ENCODE assay signal across 27 cellular contexts in genomic region chr21:40177979-40178378, GRCh38.
"Had no signal": no experiment of that assay in that cellular context is flagged by ENCODE, and none has a peak within 500 bp of the region (broad histone marks: within the 10 kb centered on the region; RNA-seq: fewer than 3 reads in every experiment).

No MANE protein-coding gene starts in this region.

- ATAC-seq: activated CD4-positive, CD25-positive, alpha-beta regulatory T cell treated with anti-CD3 and anti-CD28 coated beads, Interleukin-2, amount 50 U/mL, for 24 hours; activated CD8-positive, alpha-beta T cell treated with anti-CD3 and anti-CD28 coated beads, Interleukin-2, amount 10 ng/mL, durations not matched to agents 7 days and 5 days; activated naive CD8-positive, alpha-beta T cell treated with anti-CD3 and anti-CD28 coated beads, Interleukin-2, amount 50 U/mL, for 24 hours; body of pancreas; heart right ventricle; left lobe of liver; lower lobe of right lung; mucosa of descending colon; upper lobe of right lung had no signal

- H3K9me3 ChIP-seq: body of pancreas, lower lobe of right lung, mucosa of descending colon, upper lobe of right lung had no signal

- H3K4me1 ChIP-seq: body of pancreas, heart right ventricle, lower lobe of right lung, parathyroid adenoma, sigmoid colon, upper lobe of right lung had no signal

- H3K27me3 ChIP-seq: body of pancreas, cardiac muscle cell had no signal

- H3K4me3 ChIP-seq: body of pancreas, cardiac muscle cell, heart right ventricle, lower lobe of right lung, mucosa of descending colon, sigmoid colon, smooth muscle cell, upper lobe of right lung had no signal

- H3K9ac ChIP-seq: parathyroid adenoma had no signal

- H3K4me2 ChIP-seq: smooth muscle cell had no signal

- H3K36me3 ChIP-seq: cardiac muscle cell, heart right ventricle, lower lobe of right lung, sigmoid colon, upper lobe of right lung had no signal

- DNase-seq: activated CD4-positive, alpha-beta T cell treated with anti-CD3 and anti-CD28 coated beads, Interleukin-2, amount 50 U/mL, for 1 hour; activated CD8-positive, alpha-beta T cell treated with anti-CD3 and anti-CD28 coated beads, Interleukin-2, amount 10 ng/mL, durations not matched to agents 7 days and 5 days; activated gamma-delta T cell; activated naive CD4-positive, alpha-beta T cell treated with anti-CD3 and anti-CD28 coated beads, Interleukin-2, amount 50 U/mL, for 16 hours; activated naive CD8-positive, alpha-beta T cell treated with anti-CD3 and anti-CD28 coated beads, Interleukin-2, amount 50 U/mL, for 24 hours; anterior cingulate cortex; dermis blood vessel endothelial cell; effector CD8-positive, alpha-beta T cell; erythroblast; foreskin fibroblast; heart right ventricle; lower lobe of right lung; mesendoderm; mucosa of descending colon; nephron progenitor cell; nucleus accumbens; sigmoid colon; stimulated activated CD4-positive, alpha-beta T cell treated with anti-CD3 and anti-CD28 coated beads, Interleukin-4, amount 100 ng/mL, for 1 hour; stimulated activated naive CD4-positive, alpha-beta T cell; upper lobe of right lung had no signal

- H3K27ac ChIP-seq: body of pancreas, cardiac muscle cell, heart right ventricle, lower lobe of right lung, parathyroid adenoma, sigmoid colon, upper lobe of right lung, VCaP had no signal
